In genomic region chr16:49128740-49129139, GRCh38 we compare ENCODE assay signal across 3 cellular contexts.
TF ChIP-seq lines count a peak whose summit lies in the region.

No MANE protein-coding gene starts in this region.

TF ChIP-seq in HEK293, 187 proteins besides CTCF, POLR2A, EP300 and RAD21 (continued from another document):
- TF ChIP-seq ATF2 (tag by site-specific recombination; IDR thresholded peaks at IDR 0.05; ENCODE audit: low read depth) = peak; percentile 58

TF ChIP-seq in GM12878, 131 proteins besides CTCF, POLR2A, EP300 and RAD21:
- TF ChIP-seq NKRF (conservative IDR thresholded peaks at IDR 0.05) (no peak), ATF7 (IDR thresholded peaks at IDR 0.05; ENCODE audit: low read depth) (0 out of 2 replicates have a peak, but pooled peaks have one; percentile 30)
TF ChIP-seq in GM12878: peak in this region for 1.

TF ChIP-seq in HepG2, 621 proteins besides CTCF, POLR2A, EP300 and RAD21 (continued from another document):
- TF ChIP-seq ZXDC (CRISPR knock-in tag; IDR thresholded peaks at IDR 0.05) = no peak
- TF ChIP-seq ZNF670 (CRISPR knock-in tag; IDR thresholded peaks at IDR 0.05; ENCODE audit: borderline replicate concordance) = no peak
- TF ChIP-seq THAP9 (CRISPR knock-in tag; IDR thresholded peaks at IDR 0.05; ENCODE audit: borderline replicate concordance) = no peak
- no peak for TF ChIP-seq ZBTB7B (CRISPR knock-in tag; IDR thresholded peaks at IDR 0.05)
- TF ChIP-seq GMEB2 (CRISPR knock-in tag; IDR thresholded peaks at IDR 0.05; ENCODE audit: low read depth) = no peak
- no peak for TF ChIP-seq SATB2 (CRISPR knock-in tag; IDR thresholded peaks at IDR 0.05)
- TF ChIP-seq PBX2 (CRISPR knock-in tag; IDR thresholded peaks at IDR 0.05) = no peak
- no peak for TF ChIP-seq CENPT (CRISPR knock-in tag; IDR thresholded peaks at IDR 0.05; ENCODE audit: low read depth)
- no peak for TF ChIP-seq NRL (CRISPR knock-in tag; IDR thresholded peaks at IDR 0.05; ENCODE audit: borderline replicate concordance)
- no peak for TF ChIP-seq ZNF781 (CRISPR knock-in tag; IDR thresholded peaks at IDR 0.05; ENCODE audit: borderline replicate concordance, not compliant biosample characterization)
- TF ChIP-seq ZNF142 (CRISPR knock-in tag; IDR thresholded peaks at IDR 0.05) = no peak
- no peak for TF ChIP-seq TAF1 (CRISPR knock-in tag; IDR thresholded peaks at IDR 0.05)
- no peak for TF ChIP-seq ZBTB38 (CRISPR knock-in tag; IDR thresholded peaks at IDR 0.05)
- TF ChIP-seq NCOA1 (CRISPR knock-in tag; IDR thresholded peaks at IDR 0.05) = no peak
- TF ChIP-seq ZSCAN22 (CRISPR knock-in tag; IDR thresholded peaks at IDR 0.05) = no peak
- TF ChIP-seq SNRNP70 (IDR thresholded peaks at IDR 0.05; ENCODE audit: low read depth, low read length) = no peak
- no peak for TF ChIP-seq MBD4 (IDR thresholded peaks at IDR 0.05; ENCODE audit: borderline replicate concordance, low read length)
- TF ChIP-seq SIN3A (IDR thresholded peaks at IDR 0.05; ENCODE audit: borderline replicate concordance, low read depth, low read length) = no peak
- no peak for TF ChIP-seq ZNF788 (CRISPR knock-in tag; IDR thresholded peaks at IDR 0.05; ENCODE audit: borderline replicate concordance)
- TF ChIP-seq ZNF891 (CRISPR knock-in tag; IDR thresholded peaks at IDR 0.05) = no peak
- TF ChIP-seq ZNF34 (CRISPR knock-in tag; IDR thresholded peaks at IDR 0.05; ENCODE audit: borderline replicate concordance) = no peak
- peak; percentile 53 for TF ChIP-seq CREB1 (IDR thresholded peaks at IDR 0.05)
- TF ChIP-seq CREB1 (CRISPR knock-in tag; IDR thresholded peaks at IDR 0.05) = no peak
- TF ChIP-seq KLF16 (CRISPR knock-in tag; IDR thresholded peaks at IDR 0.05) = no peak
- no peak for TF ChIP-seq GPBP1L1 (CRISPR knock-in tag; IDR thresholded peaks at IDR 0.05)
- peak; percentile 98 for TF ChIP-seq ATF7 (IDR thresholded peaks at IDR 0.05)
- TF ChIP-seq ATF7 (CRISPR knock-in tag; IDR thresholded peaks at IDR 0.05) = no peak
- TF ChIP-seq ZNF572 (CRISPR knock-in tag; IDR thresholded peaks at IDR 0.05) = no peak
- TF ChIP-seq TEF (CRISPR knock-in tag; IDR thresholded peaks at IDR 0.05) = no peak
- no peak for TF ChIP-seq ZSCAN20 (CRISPR knock-in tag; IDR thresholded peaks at IDR 0.05; ENCODE audit: borderline replicate concordance)
- TF ChIP-seq ZNF367 (CRISPR knock-in tag; IDR thresholded peaks at IDR 0.05; ENCODE audit: borderline replicate concordance) = no peak
- no peak for TF ChIP-seq ZNF737 (CRISPR knock-in tag; IDR thresholded peaks at IDR 0.05; ENCODE audit: borderline replicate concordance)
- TF ChIP-seq HOXA9 (CRISPR knock-in tag; IDR thresholded peaks at IDR 0.05; ENCODE audit: borderline replicate concordance) = no peak
- TF ChIP-seq ZBTB46 (CRISPR knock-in tag; IDR thresholded peaks at IDR 0.05; ENCODE audit: borderline replicate concordance) = no peak
- TF ChIP-seq ZUFSP (CRISPR knock-in tag; IDR thresholded peaks at IDR 0.05; ENCODE audit: borderline replicate concordance) = no peak
- TF ChIP-seq ZFP90 (CRISPR knock-in tag; IDR thresholded peaks at IDR 0.05; ENCODE audit: borderline replicate concordance) = no peak
- TF ChIP-seq HOXA7 (CRISPR knock-in tag; IDR thresholded peaks at IDR 0.05) = no peak
- TF ChIP-seq CEBPB (IDR thresholded peaks at IDR 0.05; ENCODE audit: borderline replicate concordance, low read depth, low read length) = peak; percentile 38; the same call in 1 of the 2 replicates
- TF ChIP-seq ZNF441 (CRISPR knock-in tag; IDR thresholded peaks at IDR 0.05; ENCODE audit: borderline replicate concordance) = peak; percentile 54; the same call in 1 of the 2 replicates
- no peak for TF ChIP-seq ZFP36 (IDR thresholded peaks at IDR 0.05; ENCODE audit: borderline replicate concordance, low read depth, low read length, partially characterized antibody)
